1 cellular context compared by ENCODE assay signal in the genomic region with DNA sequence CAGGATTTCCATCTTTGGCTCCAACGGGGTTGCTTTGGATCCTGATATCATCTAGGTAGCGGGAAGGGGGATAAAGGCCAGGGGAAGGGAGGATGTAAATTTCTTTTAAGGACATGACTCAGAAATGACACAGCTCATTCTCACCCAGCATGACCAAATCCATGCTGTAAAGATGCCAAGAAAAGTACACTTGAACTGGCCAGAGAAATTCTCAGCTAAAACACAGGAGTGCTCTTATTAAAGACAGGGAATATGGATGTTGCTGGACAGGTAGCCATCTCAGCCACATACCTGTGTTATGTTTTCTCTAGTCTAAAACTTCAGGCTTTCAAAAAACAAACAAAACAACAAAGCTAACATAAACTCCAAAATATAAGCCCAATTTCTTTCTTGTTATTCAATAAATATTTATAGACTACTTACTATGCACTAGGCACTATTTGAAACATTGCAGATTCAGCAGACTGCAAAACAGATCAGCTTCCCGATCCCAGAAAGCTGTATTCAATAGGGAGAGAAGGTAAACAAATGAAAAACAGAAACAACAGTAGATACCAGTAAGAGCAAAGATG.
TF ChIP-seq lines count a peak whose summit lies in the region.

No MANE protein-coding gene starts in this region.

TF ChIP-seq in HCT116, 20 proteins besides CTCF, POLR2A, EP300 and RAD21 (continued from another document):
- peak; percentile 42 for TF ChIP-seq YY1 (IDR thresholded peaks at IDR 0.05; ENCODE audit: extremely low read depth, insufficient replicate concordance, low read depth, low read length)
- TF ChIP-seq, protein P1, sequence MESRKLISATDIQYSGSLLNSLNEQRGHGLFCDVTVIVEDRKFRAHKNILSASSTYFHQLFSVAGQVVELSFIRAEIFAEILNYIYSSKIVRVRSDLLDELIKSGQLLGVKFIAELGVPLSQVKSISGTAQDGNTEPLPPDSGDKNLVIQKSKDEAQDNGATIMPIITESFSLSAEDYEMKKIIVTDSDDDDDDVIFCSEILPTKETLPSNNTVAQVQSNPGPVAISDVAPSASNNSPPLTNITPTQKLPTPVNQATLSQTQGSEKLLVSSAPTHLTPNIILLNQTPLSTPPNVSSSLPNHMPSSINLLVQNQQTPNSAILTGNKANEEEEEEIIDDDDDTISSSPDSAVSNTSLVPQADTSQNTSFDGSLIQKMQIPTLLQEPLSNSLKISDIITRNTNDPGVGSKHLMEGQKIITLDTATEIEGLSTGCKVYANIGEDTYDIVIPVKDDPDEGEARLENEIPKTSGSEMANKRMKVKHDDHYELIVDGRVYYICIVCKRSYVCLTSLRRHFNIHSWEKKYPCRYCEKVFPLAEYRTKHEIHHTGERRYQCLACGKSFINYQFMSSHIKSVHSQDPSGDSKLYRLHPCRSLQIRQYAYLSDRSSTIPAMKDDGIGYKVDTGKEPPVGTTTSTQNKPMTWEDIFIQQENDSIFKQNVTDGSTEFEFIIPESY (IDR thresholded peaks at IDR 0.05; ENCODE audit: extremely low read depth, insufficient replicate concordance, low read length), result no peak
TF ChIP-seq in HCT116: peak in this region for 9.
